Comparison of ENCODE assay signal across 8 cellular contexts in genomic region chr3:120742198-120743080, GRCh38. TPM values are rescaled to one million over a fixed set of nuclear protein-coding genes. Genes with fewer than 3 reads are reported as not detected.
A peak's percentile ranks its signal among the peaks of the same experiment; 100 is the strongest.
DNase-seq lines count a peak whose midpoint lies in the region; ATAC-seq, FAIRE-seq and TF ChIP-seq lines count a peak whose summit lies in the region.

Gene GTF2E1, plus strand, starts transcription at chr3:120742744. Its CDS starts 7,809 bp downstream, at chr3:120750553.
A gene with protein sequence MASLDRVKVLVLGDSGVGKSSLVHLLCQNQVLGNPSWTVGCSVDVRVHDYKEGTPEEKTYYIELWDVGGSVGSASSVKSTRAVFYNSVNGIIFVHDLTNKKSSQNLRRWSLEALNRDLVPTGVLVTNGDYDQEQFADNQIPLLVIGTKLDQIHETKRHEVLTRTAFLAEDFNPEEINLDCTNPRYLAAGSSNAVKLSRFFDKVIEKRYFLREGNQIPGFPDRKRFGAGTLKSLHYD (minus strand): TSS chr3:120742516. CDS start chr3:120742507, 9 bp downstream.

- peaks cover 13 to 18% of the 10 kb centered on the region in 2 experiments for H3K9me3 ChIP-seq in H1 (ENCODE audit: insufficient read depth in 2 of 2, low read depth in 1 of 2, low read length in 1 of 2)

- H3K14ac ChIP-seq in H1 (ENCODE audit: insufficient read length), result no peak within 1 kb of the TSS

- H3K9me3 Mint-ChIP-seq in memory B cell, result no peaks in the 10 kb centered on the region

- H3K4me1 ChIP-seq in H1 (replicated peaks in 1 of 4; ENCODE audit: control insufficient read depth in 3 of 4, insufficient read depth in 4 of 4, low read length in 3 of 4), result peaks cover 3 to 11% (median 7%) of the 10 kb centered on the region in 4 experiments; a peak in 6 of 7 replicates

- H4K91ac ChIP-seq in H1 (replicated peaks; ENCODE audit: insufficient read length, low read length), result peak within 1 kb of the TSS; percentile 80

- H3K4me3 Mint-ChIP-seq in memory B cell, result peak within 1 kb of the TSS; percentile 90

- H3K4me2 ChIP-seq in H1 (ENCODE audit: insufficient read depth in 1 of 2, low read depth in 2 of 2, low read length in 2 of 2), result peak within 1 kb of the TSS; percentile 92 to 97

- H3K27me3 ChIP-seq in H1 (replicated peaks in 1 of 4; ENCODE audit: control insufficient read depth in 3 of 4, extremely low read depth in 1 of 4, insufficient read depth in 3 of 4, low read length in 3 of 4), result no peaks in the 10 kb centered on the region

- FAIRE-seq in HTR-8/SVneo (lab: Jason Lieb, UNC) (peak; percentile 96), H1 (lab: Jason Lieb, UNC) (peak; percentile 99)

- H2AK5ac ChIP-seq in H1 (ENCODE audit: low read depth, low read length), result peak within 1 kb of the TSS; percentile 96

- peak within 1 kb of the TSS; percentile 82 to 99 (median 98) for H3K9ac ChIP-seq in H1 (replicated peaks in 1 of 4; ENCODE audit: extremely low read depth in 1 of 4, low read depth in 3 of 4, low read length in 3 of 4)

- no peak for TF ChIP-seq RAD21 in H1 (IDR thresholded peaks at IDR 0.05 in 1 of 2, conservative IDR thresholded peaks at IDR 0.05 in 1 of 2; ENCODE audit: low read depth in 2 of 2, low read length in 2 of 2)

- peaks cover 23 to 47% of the 10 kb centered on the region in 2 experiments for H3K79me2 ChIP-seq in H1 (ENCODE audit: control insufficient read depth in 1 of 2, insufficient read depth in 2 of 2, low read length in 2 of 2)

- H3K56ac ChIP-seq in H1 (replicated peaks; ENCODE audit: insufficient read length, low read depth, low read length), result peak within 1 kb of the TSS; percentile 2

- peaks cover 12% of the 10 kb centered on the region for H3K23me2 ChIP-seq in H1 (ENCODE audit: low read depth, low read length)

- H2BK5ac ChIP-seq in H1 (ENCODE audit: low read depth, low read length), result peak within 1 kb of the TSS; percentile 98

- TF ChIP-seq EP300 in H1 (IDR thresholded peaks at IDR 0.05; ENCODE audit: borderline replicate concordance in 1 of 2, low read depth in 2 of 2, low read length in 2 of 2), result no peak

- peak within 1 kb of the TSS; percentile 98 for H2AFZ ChIP-seq in H1 (ENCODE audit: low read length)

- H3K4me1 Mint-ChIP-seq in memory B cell, result peaks cover 23% of the 10 kb centered on the region

- H4K20me1 ChIP-seq in H1 (replicated peaks in 1 of 2; ENCODE audit: control insufficient read depth in 1 of 2, insufficient read depth in 2 of 2, low read length in 2 of 2), result no peaks in the 10 kb centered on the region

- peak; percentile 99 for DNase-seq in COLO829 (ENCODE audit: low spot score)
- DNase-seq in HTR-8/SVneo (ENCODE audit: insufficient read length, low spot score), result peak; percentile 99
- DNase-seq in NOMO-1 treated with dmso at 0.1 percent for 144 hours (lab: John Stamatoyannopoulos, UW; ENCODE audit: unreplicated experiment), result peak; percentile 98
- peak; percentile 82 to 89 (median 85) for DNase-seq in activated CD8-positive, alpha-beta memory T cell treated with anti-CD3 and anti-CD28 coated beads for 48 hours (ENCODE audit: low read depth in 2 of 3, low spot score in 2 of 3)
- peak; percentile 98 for DNase-seq in H1 (ENCODE audit: low read depth in 1 of 2, low spot score in 2 of 2)
- peak; percentile 95 to 96 for DNase-seq in memory B cell (ENCODE audit: low spot score in 2 of 2)
- peak; percentile 87 for DNase-seq in stimulated activated CD8-positive, alpha-beta memory T cell treated with anti-CD3 and anti-CD28 coated beads, Interleukin-12 subunit alpha, Interleukin-12 subunit beta, amount 100 ng/mL, for 24 hours (ENCODE audit: extremely low read depth)

- peak within 1 kb of the TSS; percentile 100 for H3K27ac ChIP-seq in H1 (ENCODE audit: low read depth, low read length)

- 1% methylated on average over 52 of the region's 52 CpGs; no CpG with 5 or more reads in 1 of the 2 experiments for WGBS in H1 (ENCODE audit: extremely low coverage in 1 of 2, insufficient coverage in 1 of 2, insufficient read length in 1 of 2, insufficient replicate concordance in 2 of 2, low coverage in 1 of 2, low lambda C conversion rate in 2 of 2, missing lambda C conversion rate in 1 of 2), 2 experiments

- H3K18ac ChIP-seq in H1 (ENCODE audit: extremely low read depth, low read length), result peak within 1 kb of the TSS; percentile 99

- H3K27me3 Mint-ChIP-seq in memory B cell, result no peaks in the 10 kb centered on the region

- CTCF ChIA-PET in H1 (lab: Charles Lee; ENCODE audit: partially characterized antibody), result interaction anchor here (1.3 kb wide), 1 partner anchor 77 kb away, joined by 3 read pairs; no protein-coding TSS in a partner anchor

- peak; percentile 83 to 97 for TF ChIP-seq POLR2A in H1 (IDR thresholded peaks at IDR 0.05; ENCODE audit: control extremely low read depth in 1 of 2, low read depth in 2 of 2, low read length in 2 of 2)

- no peak for TF ChIP-seq CTCF in H1 (IDR thresholded peaks at IDR 0.05; ENCODE audit: control extremely low read depth in 1 of 3, insufficient read depth in 1 of 3, low read depth in 1 of 3, low read length in 3 of 3)

- H3K4ac ChIP-seq in H1 (replicated peaks; ENCODE audit: insufficient read length, low read depth, low read length), result no peak within 1 kb of the TSS

- peaks cover 0 to 19% (median 1%) of the 10 kb centered on the region in 4 experiments; a peak in 6 of 8 replicates for H3K36me3 ChIP-seq in H1 (ENCODE audit: control insufficient read depth in 2 of 4, insufficient read depth in 4 of 4, low read length in 3 of 4)

- H3K36me3 Mint-ChIP-seq in memory B cell, result peaks cover 2% of the 10 kb centered on the region

- peak within 1 kb of the TSS; percentile 100 for H4K5ac ChIP-seq in H1 (ENCODE audit: insufficient read length, low read depth, low read length)

- peak within 1 kb of the TSS; percentile 63 for H2BK120ac ChIP-seq in H1 (replicated peaks; ENCODE audit: low read depth, low read length)

- peak within 1 kb of the TSS; percentile 95 for H2BK12ac ChIP-seq in H1 (ENCODE audit: low read depth, low read length)

- peak within 1 kb of the TSS; percentile 99 for H3K27ac Mint-ChIP-seq in memory B cell

- H2BK15ac ChIP-seq in H1 (ENCODE audit: low read length), result peak within 1 kb of the TSS; percentile 29; the same call in 1 of the 2 replicates

- H4K8ac ChIP-seq in H1 (ENCODE audit: extremely low read depth, insufficient read depth, low read length), result peak within 1 kb of the TSS; percentile 100; the same call in 1 of the 2 replicates

- H3K79me1 ChIP-seq in H1 (ENCODE audit: low read depth, low read length), result peaks cover 8% of the 10 kb centered on the region

- POLR2A ChIA-PET in H1 (lab: Charles Lee; ENCODE audit: partially characterized antibody), result interaction anchor here (0.7 to 3.1 kb wide), 11 partner anchors 11 to 468 kb away, joined by 3 to 12 read pairs (median 4); no protein-coding TSS in a partner anchor

- H3K23ac ChIP-seq in H1 (ENCODE audit: insufficient read length), result no peak within 1 kb of the TSS

- H3K4me3 ChIP-seq in H1 (ENCODE audit: extremely low read depth in 1 of 4, insufficient read depth in 2 of 4, low read depth in 3 of 4, low read length in 4 of 4), result peak within 1 kb of the TSS; percentile 92 to 97 (median 94)

- H2BK20ac ChIP-seq in H1 (ENCODE audit: low read length), result no peak within 1 kb of the TSS; the same call in 1 of the 2 replicates

- peak; percentile 97 for ATAC-seq in GM21367 (IDR thresholded peaks at IDR 0.05; ENCODE audit: unreplicated experiment)
- ATAC-seq in memory B cell (ENCODE audit: low read depth), result peak; percentile 94

TF ChIP-seq in H1, 55 proteins besides CTCF, POLR2A, EP300 and RAD21 (continues in another document):
- TF ChIP-seq POLR2AphosphoS5 (IDR thresholded peaks at IDR 0.05; ENCODE audit: low read depth, low read length), result peak; percentile 91
- peak; percentile 94 for TF ChIP-seq KDM5A (IDR thresholded peaks at IDR 0.05; ENCODE audit: low read length)
- no peak for TF ChIP-seq RFX5 (IDR thresholded peaks at IDR 0.05; ENCODE audit: borderline replicate concordance, low read depth, low read length)
- peak; percentile 92 for TF ChIP-seq TAF1 (IDR thresholded peaks at IDR 0.05; ENCODE audit: low read depth, low read length)
- peak; percentile 96 for TF ChIP-seq CREB1 (IDR thresholded peaks at IDR 0.05)
- TF ChIP-seq CTBP2 (IDR thresholded peaks at IDR 0.05; ENCODE audit: borderline replicate concordance, insufficient read depth, insufficient read length, low read length), result no peak
- TF ChIP-seq SAP30 (IDR thresholded peaks at IDR 0.05; ENCODE audit: insufficient read depth, insufficient replicate concordance, low read length), result peak; percentile 91
- TF ChIP-seq, protein P1, sequence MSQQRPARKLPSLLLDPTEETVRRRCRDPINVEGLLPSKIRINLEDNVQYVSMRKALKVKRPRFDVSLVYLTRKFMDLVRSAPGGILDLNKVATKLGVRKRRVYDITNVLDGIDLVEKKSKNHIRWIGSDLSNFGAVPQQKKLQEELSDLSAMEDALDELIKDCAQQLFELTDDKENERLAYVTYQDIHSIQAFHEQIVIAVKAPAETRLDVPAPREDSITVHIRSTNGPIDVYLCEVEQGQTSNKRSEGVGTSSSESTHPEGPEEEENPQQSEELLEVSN (IDR thresholded peaks at IDR 0.05), result peak; percentile 72; the same call in 1 of the 2 replicates
- TF ChIP-seq HDAC2 (IDR thresholded peaks at IDR 0.05; ENCODE audit: borderline replicate concordance in 1 of 2, low read depth in 2 of 2, low read length in 2 of 2), result no peak; a peak in 1 of 4 replicates
- TF ChIP-seq SRF (IDR thresholded peaks at IDR 0.05; ENCODE audit: low read depth, low read length), result peak; percentile 57
- TF ChIP-seq SIX5 (IDR thresholded peaks at IDR 0.05; ENCODE audit: low read depth, low read length), result peak; percentile 56

RNA-seq across cellular contexts. Expression of gene GTF2E1, which starts in this region (rescaled TPM):
- total RNA-seq in H1 (2021; fragmentation: NEBNext Ultra II Directional; extraction: Animal tissue kit (Norgen Biotek cat#: 25700)), result 64.4 and 73.3 TPM in 2 replicates
- 18.6 and 37.4 TPM in 2 replicates for polyA plus RNA-seq in H1 (2011; rRNA removed)
- 34.9 TPM for polyA plus RNA-seq in H1 (2011; cell fraction: cytosol; rRNA removed)
- polyA plus RNA-seq in H1 (2011; cell fraction: nucleus; rRNA removed), result 11.7 TPM
- polyA plus RNA-seq in H1 (2012, experiment 1 of 2), result 56.4 to 77.0 TPM (median 64.7 TPM) in 4 replicates
- 14.5 TPM for polyA plus RNA-seq in H1 (2012, experiment 2 of 2)
- 47.4 TPM for polyA plus RNA-seq in H1 (2013, experiment 1 of 2)
- 48.1 TPM for polyA plus RNA-seq in H1 (2013, experiment 2 of 2)
- 39.1 and 86.5 TPM in 2 replicates for polyA minus RNA-seq in H1 (2011; rRNA and poly(A)+ RNA removed)
- polyA minus RNA-seq in H1 (2011; cell fraction: cytosol; rRNA and poly(A)+ RNA removed), result 26.5 TPM
- polyA minus RNA-seq in H1 (2011; cell fraction: nucleus; rRNA and poly(A)+ RNA removed), result 22.7 TPM

RNA-seq across cellular contexts. Expression of the second gene that starts in this region (rescaled TPM):
- total RNA-seq in H1 (2021; fragmentation: NEBNext Ultra II Directional; extraction: Animal tissue kit (Norgen Biotek cat#: 25700)), result 18.5 and 19.2 TPM in 2 replicates
- polyA plus RNA-seq in H1 (2011; rRNA removed), result 2.3 and 4.4 TPM in 2 replicates
- 4.5 TPM for polyA plus RNA-seq in H1 (2011; cell fraction: cytosol; rRNA removed)
- polyA plus RNA-seq in H1 (2011; cell fraction: nucleus; rRNA removed), result 1.5 TPM
- 11.8 to 23.0 TPM (median 17.3 TPM) in 4 replicates for polyA plus RNA-seq in H1 (2012, experiment 1 of 2)
- 1.4 TPM for polyA plus RNA-seq in H1 (2012, experiment 2 of 2)
- 8.7 TPM for polyA plus RNA-seq in H1 (2013, experiment 1 of 2)
- polyA plus RNA-seq in H1 (2013, experiment 2 of 2), result 8.6 TPM
- polyA minus RNA-seq in H1 (2011; rRNA and poly(A)+ RNA removed), result 5.7 and 9.7 TPM in 2 replicates
- polyA minus RNA-seq in H1 (2011; cell fraction: cytosol; rRNA and poly(A)+ RNA removed), result 5.7 TPM
- polyA minus RNA-seq in H1 (2011; cell fraction: nucleus; rRNA and poly(A)+ RNA removed), result 7.4 TPM

Comparison
In these comparisons a context has a peak if more than half of its experiments do, and no peak if none do; other contexts are left out.
1. Peak in every context shown above with its lines: DNase-seq, ATAC-seq, H3K4me3 ChIP-seq and H3K27ac ChIP-seq.